Comparison of ENCODE assay signal across 25 cellular contexts in genomic region chr12:76232013-76232412, GRCh38.
DNase-seq lines count a peak whose midpoint lies in the region; ATAC-seq, FAIRE-seq and TF ChIP-seq lines count a peak whose summit lies in the region.
"Had no signal": no experiment of that assay in that cellular context is flagged by ENCODE, and none has a peak within 500 bp of the region (broad histone marks: within the 10 kb centered on the region; RNA-seq: fewer than 3 reads in every experiment).

No MANE protein-coding gene starts in this region.

- intact Hi-C loops in natural killer cell (cut with micrococcal nuclease): no loop called here
- intact Hi-C loops in endothelial cell of umbilical vein (cut with micrococcal nuclease): loop anchor here (10.0 kb wide), 1 partner anchor 223 kb away; no protein-coding TSS in a partner anchor
- intact Hi-C loops in sciatic nerve (cut with DNase I): no loop called here
- intact Hi-C loops in MCF 10A (cut with micrococcal nuclease): no loop called here

- no peak overlapping the region for H3K4me3 ChIP-seq in endothelial cell of umbilical vein (replicated peaks in 1 of 3; ENCODE audit: insufficient read depth in 1 of 3, low read depth in 1 of 3, low read length in 3 of 3)
- H3K4me3 ChIP-seq: A549; BLaER1 treated with 17β-estradiol and CSF1 and Interleukin-3, amounts not matched to agents 10 nM and 100 nM; GM12878 had no signal

- H3K4me3 Mint-ChIP-seq in natural killer cell treated with Interleukin-12 subunit alpha and Interleukin-12 subunit beta and Interleukin-15 and Interleukin-18, amount 100 ng/mL, for 72 hours: no peak overlapping the region
- H3K4me3 Mint-ChIP-seq in natural killer cell: no peak overlapping the region
- H3K4me3 Mint-ChIP-seq in MCF 10A (ENCODE audit: unreplicated experiment): no peak overlapping the region
- H3K4me3 Mint-ChIP-seq: B cell; CD4-positive, alpha-beta T cell; CD8-positive, alpha-beta T cell had no signal

- CTCF ChIA-PET in endothelial cell of umbilical vein (lab: Charles Lee) (no interaction called here), MCF 10A (lab: Yijun Ruan, JAX) (no interaction called here)

- no peak for DNase-seq in natural killer cell treated with Interleukin-12 subunit alpha and Interleukin-12 subunit beta and Interleukin-15 and Interleukin-18, amount 100 ng/mL, for 72 hours (ENCODE audit: low spot score)
- DNase-seq in natural killer cell: no peak
- DNase-seq in endothelial cell of umbilical vein (ENCODE audit: low read depth, low spot score): no peak
- no peak for DNase-seq in sciatic nerve (ENCODE audit: low spot score)
- DNase-seq in MCF 10A (ENCODE audit: unreplicated experiment): no peak
- no peak for DNase-seq in germinal center (ENCODE audit: low spot score)
- DNase-seq: AML-193; CD4-positive, alpha-beta T cell; CD8-positive, alpha-beta T cell; DMS 273 treated with DMSO at 0.1 percent for 48 hours; DMS153; DMS53; DMS79; DND-41; EL; GDM1 had no signal

- no peak for TF ChIP-seq POLR2A in endothelial cell of umbilical vein (IDR thresholded peaks at IDR 0.05; ENCODE audit: low read depth, low read length)

- H3K36me3 ChIP-seq in endothelial cell of umbilical vein (ENCODE audit: control insufficient read depth in 2 of 2, extremely low read depth in 1 of 2, insufficient read depth in 2 of 2, low read length in 2 of 2): no peaks in the 10 kb centered on the region
- H3K36me3 ChIP-seq: BLaER1 treated with 17β-estradiol and CSF1 and Interleukin-3, amounts not matched to agents 10 nM and 100 nM had no signal

- BruUV-seq in endothelial cell of umbilical vein (replicated peaks; lab: Mats Ljungman, UMichigan) (no TSS peak), MCF 10A (replicated peaks; lab: Mats Ljungman, UMichigan) (no TSS peak)

- no peak overlapping the region for H3K9ac ChIP-seq in endothelial cell of umbilical vein (replicated peaks; ENCODE audit: extremely low read depth, insufficient read depth, low read length)
- H3K9ac ChIP-seq: BLaER1 treated with 17β-estradiol and CSF1 and Interleukin-3, amounts not matched to agents 10 nM and 100 nM had no signal

- no peak for FAIRE-seq in endothelial cell of umbilical vein (lab: Jason Lieb, UNC)
- FAIRE-seq: A549, GM12878, GM12892, GM18507, GM19239 had no signal

- TF ChIP-seq CTCF in natural killer cell (IDR thresholded peaks at IDR 0.05): no peak
- TF ChIP-seq CTCF in endothelial cell of umbilical vein (IDR thresholded peaks at IDR 0.05; ENCODE audit: extremely low read depth in 1 of 2, insufficient read depth in 1 of 2, low read depth in 1 of 2, low read length in 2 of 2): no peak
- TF ChIP-seq CTCF in MCF 10A (IDR thresholded peaks at IDR 0.05; ENCODE audit: unreplicated experiment): no peak

- no peaks in the 10 kb centered on the region for H3K9me1 ChIP-seq in endothelial cell of umbilical vein (replicated peaks; ENCODE audit: control insufficient read depth, extremely low read depth, insufficient read depth, low read length)

- no peak overlapping the region for H3K27ac ChIP-seq in endothelial cell of umbilical vein (ENCODE audit: insufficient read depth, low read depth, low read length)
- H3K27ac ChIP-seq: 22Rv1; A549; BLaER1 treated with 17β-estradiol and CSF1 and Interleukin-3, amounts not matched to agents 10 nM and 100 nM; C4-2B had no signal

- peaks cover 22% of the 10 kb centered on the region for H3K4me1 ChIP-seq in endothelial cell of umbilical vein (ENCODE audit: control insufficient read depth, extremely low read depth, insufficient read depth, low read length)

- H3K36me3 Mint-ChIP-seq in natural killer cell treated with Interleukin-12 subunit alpha and Interleukin-12 subunit beta and Interleukin-15 and Interleukin-18, amount 100 ng/mL, for 72 hours: no peaks in the 10 kb centered on the region
- H3K36me3 Mint-ChIP-seq in natural killer cell (no peaks in the 10 kb centered on the region), MCF 10A (ENCODE audit: insufficient read depth, unreplicated experiment) (no peaks in the 10 kb centered on the region)
- H3K36me3 Mint-ChIP-seq: CD8-positive, alpha-beta T cell had no signal

- POLR2A ChIA-PET in endothelial cell of umbilical vein (lab: Charles Lee): no interaction called here
- POLR2A ChIA-PET in MCF 10A (lab: Yijun Ruan, JAX): no interaction called here

- peaks cover 5 to 21% of the 10 kb centered on the region in 2 donors for H3K27me3 Mint-ChIP-seq in natural killer cell treated with Interleukin-12 subunit alpha and Interleukin-12 subunit beta and Interleukin-15 and Interleukin-18, amount 100 ng/mL, for 72 hours
- H3K27me3 Mint-ChIP-seq in natural killer cell (ENCODE audit: low read depth in 2 of 2): peaks cover 0 to 14% of the 10 kb centered on the region in 2 donors
- H3K27me3 Mint-ChIP-seq in MCF 10A (ENCODE audit: insufficient read depth, unreplicated experiment): no peaks in the 10 kb centered on the region

- H2AFZ ChIP-seq in endothelial cell of umbilical vein (ENCODE audit: low read depth, low read length): peak overlapping the region; percentile 24

- dilution Hi-C loops in endothelial cell of umbilical vein (cut with MboI; ENCODE audit: extremely low pct_ligation_motif_present, low sequenced_read_pairs): no loop called here

- no peaks in the 10 kb centered on the region for H4K20me1 ChIP-seq in endothelial cell of umbilical vein (replicated peaks; ENCODE audit: control insufficient read depth, extremely low read depth, insufficient read depth, low read length)
- H4K20me1 ChIP-seq: BLaER1 treated with 17β-estradiol and CSF1 and Interleukin-3, amounts not matched to agents 10 nM and 100 nM had no signal

- no peaks in the 10 kb centered on the region for H3K9me3 Mint-ChIP-seq in natural killer cell treated with Interleukin-12 subunit alpha and Interleukin-12 subunit beta and Interleukin-15 and Interleukin-18, amount 100 ng/mL, for 72 hours
- H3K9me3 Mint-ChIP-seq in natural killer cell (no peaks in the 10 kb centered on the region), MCF 10A (ENCODE audit: unreplicated experiment) (peaks cover 8% of the 10 kb centered on the region)
- H3K9me3 Mint-ChIP-seq: CD4-positive, alpha-beta T cell; CD8-positive, alpha-beta T cell had no signal

- H3K79me2 ChIP-seq in endothelial cell of umbilical vein (ENCODE audit: control insufficient read depth, insufficient read depth, low read length): no peaks in the 10 kb centered on the region

- H3K27me3 ChIP-seq in endothelial cell of umbilical vein (ENCODE audit: control insufficient read depth in 2 of 2, insufficient read depth in 2 of 2, low read length in 2 of 2): no peaks in the 10 kb centered on the region
- H3K27me3 ChIP-seq: BLaER1 treated with 17β-estradiol and CSF1 and Interleukin-3, amounts not matched to agents 10 nM and 100 nM had no signal

- peak; percentile 24 to 40 for ATAC-seq in natural killer cell treated with Interleukin-12 subunit alpha and Interleukin-12 subunit beta and Interleukin-15 and Interleukin-18, amount 100 ng/mL, for 72 hours
- ATAC-seq in natural killer cell: no peak
- ATAC-seq in sciatic nerve: peak; percentile 10
- ATAC-seq: A549; CD8-positive, alpha-beta T cell; GM12878 had no signal

- H3K4me1 Mint-ChIP-seq in natural killer cell treated with Interleukin-12 subunit alpha and Interleukin-12 subunit beta and Interleukin-15 and Interleukin-18, amount 100 ng/mL, for 72 hours (ENCODE audit: low read depth in 2 of 2): no peaks in the 10 kb centered on the region
- H3K4me1 Mint-ChIP-seq in natural killer cell (no peaks in the 10 kb centered on the region), MCF 10A (ENCODE audit: insufficient read depth, unreplicated experiment) (peaks cover 9% of the 10 kb centered on the region)
- H3K4me1 Mint-ChIP-seq: B cell had no signal

- H3K27ac Mint-ChIP-seq in natural killer cell treated with Interleukin-12 subunit alpha and Interleukin-12 subunit beta and Interleukin-15 and Interleukin-18, amount 100 ng/mL, for 72 hours: no peak overlapping the region
- H3K27ac Mint-ChIP-seq in natural killer cell (no peak overlapping the region), MCF 10A (ENCODE audit: low read depth, unreplicated experiment) (no peak overlapping the region)
- H3K27ac Mint-ChIP-seq: B cell; CD4-positive, alpha-beta T cell; CD8-positive, alpha-beta T cell had no signal

- no peaks in the 10 kb centered on the region for H3K9me3 ChIP-seq in endothelial cell of umbilical vein (replicated peaks; ENCODE audit: control insufficient read depth, insufficient read depth, low read length)
- H3K9me3 ChIP-seq: A549 had no signal

- H3K4me2 ChIP-seq in endothelial cell of umbilical vein (ENCODE audit: insufficient read depth, low read length): no peak overlapping the region
- H3K4me2 ChIP-seq: A549; BLaER1 treated with 17β-estradiol and CSF1 and Interleukin-3, amounts not matched to agents 10 nM and 100 nM had no signal

TF ChIP-seq in endothelial cell of umbilical vein, 7 proteins besides CTCF, POLR2A, EP300 and RAD21:
- TF ChIP-seq MAX (IDR thresholded peaks at IDR 0.05; ENCODE audit: insufficient read depth, insufficient read length) (no peak), FOS (IDR thresholded peaks at IDR 0.05; ENCODE audit: borderline replicate concordance, insufficient read depth, low read length) (no peak), JUN (IDR thresholded peaks at IDR 0.05; ENCODE audit: borderline replicate concordance, insufficient read depth, insufficient read length, low read depth) (no peak), EZH2 (IDR thresholded peaks at IDR 0.05; ENCODE audit: borderline replicate concordance, low read depth, low read length, severe bottlenecking) (no peak), MYC (IDR thresholded peaks at IDR 0.05; ENCODE audit: low read depth, low read length) (no peak), GATA2 (IDR thresholded peaks at IDR 0.05; ENCODE audit: insufficient read depth, insufficient read length, low read depth, low read length) (no peak), POLR2AphosphoS5 (IDR thresholded peaks at IDR 0.05; ENCODE audit: insufficient read depth, low read depth, low read length) (no peak)

Comparison
In these comparisons a context has a peak if more than half of its experiments do, and no peak if none do; other contexts are left out.
1. ATAC-seq: peak in natural killer cell treated with Interleukin-12 subunit alpha and Interleukin-12 subunit beta and Interleukin-15 and Interleukin-18, amount 100 ng/mL, for 72 hours (2 of 2) and sciatic nerve (single experiment); none in natural killer cell (0 of 3).